8 cellular contexts compared by ENCODE assay signal in the genomic region with DNA sequence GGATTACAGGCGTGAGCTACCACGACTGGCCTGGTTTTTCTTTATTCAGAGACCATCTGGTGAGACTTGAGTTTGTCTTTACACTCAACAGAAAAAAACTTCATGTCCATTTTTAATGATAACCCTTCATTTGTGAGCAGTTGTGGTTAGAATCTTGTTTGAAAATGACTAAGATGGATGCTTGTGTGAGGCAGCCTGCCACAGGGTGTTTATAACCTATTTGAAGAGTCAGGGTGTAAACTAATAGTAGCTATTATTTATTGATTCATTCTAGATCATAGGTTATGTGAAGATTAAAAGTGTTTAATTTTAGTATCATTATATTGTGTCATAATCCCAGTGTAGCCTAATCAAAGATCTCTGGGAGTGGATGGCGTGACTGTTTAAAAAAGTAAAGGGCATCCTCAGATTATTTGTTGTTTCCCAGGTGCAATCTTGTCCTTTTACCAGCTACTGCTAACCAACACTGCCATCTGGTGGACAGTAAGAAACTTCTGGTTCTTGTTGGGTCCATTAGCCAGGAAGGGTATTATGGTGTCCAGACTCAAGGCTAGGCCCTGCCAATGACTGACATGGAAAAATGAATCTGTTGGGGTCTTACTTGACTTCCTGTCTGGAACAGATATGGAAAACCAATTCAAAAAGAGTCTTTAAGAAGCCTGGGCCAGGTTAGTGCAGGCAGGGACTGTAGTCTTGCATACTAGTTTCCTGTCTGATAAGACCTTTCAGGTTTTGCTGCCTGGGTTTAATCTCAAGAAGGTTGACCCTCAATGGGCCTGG. TPM values are rescaled to one million over a fixed set of nuclear protein-coding genes. Genes with fewer than 3 reads are reported as not detected.
DNase-seq lines count a peak whose midpoint lies in the region; FAIRE-seq and TF ChIP-seq lines count a peak whose summit lies in the region.

No MANE protein-coding gene starts in this region.

- H3K4me3 ChIP-seq in right atrium auricular region (no peak overlapping the region), sigmoid colon (no peak overlapping the region)

- FAIRE-seq in H54 (lab: Jason Lieb, UNC), result peak; percentile 98
- peak; percentile 18 for FAIRE-seq in RCC 7860 (lab: Jason Lieb, UNC)

- no peak overlapping the region for H3K27ac ChIP-seq in right atrium auricular region
- no peak overlapping the region for H3K27ac ChIP-seq in sigmoid colon

- WGBS in sigmoid colon, 2 donors, result 58 to 68% methylated on average over 3 of the region's 3 CpGs

- intact Hi-C loops in sigmoid colon (cut with DNase I), result loop anchor here (2.0 to 10.0 kb wide), 5 partner anchors 73 to 721 kb away; partner anchors contain the start of genes ADO and EGR2

- peak; percentile 48 to 49 for DNase-seq in activated CD4-positive, alpha-beta T cell treated with anti-CD3 and anti-CD28 coated beads for 4 hours
- DNase-seq in activated CD4-positive, alpha-beta T cell treated with anti-CD3 and anti-CD28 coated beads for 1 hour, result no peak
- peak; percentile 54 for DNase-seq in H54 (ENCODE audit: insufficient read length, low spot score)
- peak; percentile 81 for DNase-seq in LoVo (ENCODE audit: low spot score)
- peak; percentile 68 for DNase-seq in RCC 7860 (ENCODE audit: low spot score)
- peak; percentile 65 for DNase-seq in amniotic stem cell (lab: John Stamatoyannopoulos, UW)
- DNase-seq in right atrium auricular region (ENCODE audit: low spot score), result no peak
- no peak for DNase-seq in sigmoid colon

- H3K27me3 ChIP-seq in right atrium auricular region (no peaks in the 10 kb centered on the region), sigmoid colon (no peaks in the 10 kb centered on the region)

- H3K36me3 ChIP-seq in right atrium auricular region (peaks cover 5% of the 10 kb centered on the region), sigmoid colon (peaks cover 0 to 15% (median 0%) of the 10 kb centered on the region in 4 donors)

- H3K4me1 ChIP-seq in right atrium auricular region (peaks cover 0 to 13% of the 10 kb centered on the region in 2 donors), sigmoid colon (peaks cover 0 to 39% (median 32%) of the 10 kb centered on the region in 4 donors)

- no peaks in the 10 kb centered on the region for H3K9me3 ChIP-seq in right atrium auricular region
- H3K9me3 ChIP-seq in sigmoid colon, result no peaks in the 10 kb centered on the region

- TF ChIP-seq EP300 in sigmoid colon (IDR thresholded peaks at IDR 0.05), result no peak

- TF ChIP-seq CTCF in right atrium auricular region (IDR thresholded peaks at IDR 0.05) (peak; percentile 66 to 86), sigmoid colon (IDR thresholded peaks at IDR 0.05) (peak; percentile 30 to 76 (median 68))

- TF ChIP-seq POLR2A in H54 (IDR thresholded peaks at IDR 0.05; ENCODE audit: low read depth, low read length) (no peak), sigmoid colon (IDR thresholded peaks at IDR 0.05) (no peak)

RNA-seq across cellular contexts. Expression of gene NRBF2, which starts 24.9 kb away (rescaled TPM):
- total RNA-seq in right atrium auricular region, result 10 to 100 TPM in 1 of 2 donors, 1 to 10 TPM in 1; 7.8 to 10.6 TPM
- 10 to 100 TPM; 12.7 to 15.0 (median 13.8) TPM for total RNA-seq in sigmoid colon
- 10 to 100 TPM; 17.3 to 33.5 (median 30.0) TPM for polyA plus RNA-seq in sigmoid colon

Comparison
In these comparisons a context has a peak if more than half of its experiments do, and no peak if none do; other contexts are left out.
1. DNase-seq: peak in activated CD4-positive, alpha-beta T cell treated with anti-CD3 and anti-CD28 coated beads for 4 hours (2 of 2), H54 (single experiment), LoVo (single experiment), RCC 7860 (single experiment) and amniotic stem cell (single experiment); none in activated CD4-positive, alpha-beta T cell treated with anti-CD3 and anti-CD28 coated beads for 1 hour (single experiment), right atrium auricular region (single experiment) and sigmoid colon (single experiment).